ENCODE assay signal across 29 cellular contexts in genomic region chr7:68512466-68512865, GRCh38.
"Had no signal": no experiment of that assay in that cellular context is flagged by ENCODE, and none has a peak within 500 bp of the region (broad histone marks: within the 10 kb centered on the region; RNA-seq: fewer than 3 reads in every experiment).

No MANE protein-coding gene starts in this region.

- H2AFZ ChIP-seq: parathyroid adenoma had no signal

- H3K4me1 ChIP-seq: parathyroid adenoma, psoas muscle, right lobe of liver, sigmoid colon, stomach, thyroid gland, tibial nerve, upper lobe of left lung, vagina had no signal

- H3K9ac ChIP-seq: parathyroid adenoma had no signal

- H3K4me3 Mint-ChIP-seq: naive thymus-derived CD8-positive, alpha-beta T cell; natural killer cell treated with Interleukin-12 subunit alpha and Interleukin-12 subunit beta and Interleukin-15 and Interleukin-18, amount 100 ng/mL, for 72 hours; nephron progenitor cell; neural crest cell; stimulated activated effector memory CD8-positive, alpha-beta T cell treated with anti-CD3 and anti-CD28 coated beads, Interleukin-12 subunit alpha, Interleukin-12 subunit beta, amount 100 ng/mL, for 72 hours; stimulated activated naive B cell treated with anti-CD40 and anti-IgM and Interleukin-4, amounts not matched to agents 10 μg/mL and 1 μg/mL and 100 μg/mL, for 72 hours; stimulated activated naive CD8-positive, alpha-beta T cell treated with anti-CD3 and anti-CD28 coated beads, Interleukin-15, Interleukin-2, amounts not matched to agents 100 ng/mL and 50 ng/mL, for 24 hours had no signal

- H3K36me3 ChIP-seq: ovary, right lobe of liver, sigmoid colon, stomach, thoracic aorta, thyroid gland, tibial nerve, upper lobe of left lung, vagina had no signal

- H3K79me2 ChIP-seq: parathyroid adenoma had no signal

- H3K27me3 ChIP-seq: ovary, right lobe of liver, stomach, thyroid gland, tibial nerve, upper lobe of left lung, vagina had no signal

- H3K4me1 Mint-ChIP-seq: naive thymus-derived CD8-positive, alpha-beta T cell; stimulated activated effector memory CD8-positive, alpha-beta T cell treated with anti-CD3 and anti-CD28 coated beads, Interleukin-12 subunit alpha, Interleukin-12 subunit beta, amount 100 ng/mL, for 72 hours; stimulated activated naive B cell treated with anti-CD40 and anti-IgM and Interleukin-4, amounts not matched to agents 10 μg/mL and 1 μg/mL and 100 μg/mL, for 72 hours had no signal

- H3K36me3 Mint-ChIP-seq: stimulated activated effector memory CD8-positive, alpha-beta T cell treated with anti-CD3 and anti-CD28 coated beads, Interleukin-12 subunit alpha, Interleukin-12 subunit beta, amount 100 ng/mL, for 72 hours had no signal

- ATAC-seq: naive thymus-derived CD8-positive, alpha-beta T cell; natural killer cell treated with Interleukin-12 subunit alpha and Interleukin-12 subunit beta and Interleukin-15 and Interleukin-18, amount 100 ng/mL, for 72 hours; psoas muscle; right cardiac atrium; right lobe of liver; stimulated activated effector memory CD8-positive, alpha-beta T cell treated with anti-CD3 and anti-CD28 coated beads, Interleukin-12 subunit alpha, Interleukin-12 subunit beta, amount 100 ng/mL, for 72 hours; stimulated activated naive B cell treated with anti-CD40 and anti-IgM and Interleukin-4, amounts not matched to agents 10 μg/mL and 1 μg/mL and 100 μg/mL, for 72 hours had no signal

- H3K27ac ChIP-seq: ovary, parathyroid adenoma, psoas muscle, right lobe of liver, sigmoid colon, stomach, thoracic aorta, thyroid gland, tibial nerve, upper lobe of left lung, vagina had no signal

- H3K27ac Mint-ChIP-seq: naive thymus-derived CD8-positive, alpha-beta T cell; natural killer cell treated with Interleukin-12 subunit alpha and Interleukin-12 subunit beta and Interleukin-15 and Interleukin-18, amount 100 ng/mL, for 72 hours; nephron progenitor cell; progenitor cell of endocrine pancreas; stimulated activated effector memory CD8-positive, alpha-beta T cell treated with anti-CD3 and anti-CD28 coated beads, Interleukin-12 subunit alpha, Interleukin-12 subunit beta, amount 100 ng/mL, for 72 hours; stimulated activated naive B cell treated with anti-CD40 and anti-IgM and Interleukin-4, amounts not matched to agents 10 μg/mL and 1 μg/mL and 100 μg/mL, for 72 hours; stimulated activated naive CD8-positive, alpha-beta T cell treated with anti-CD3 and anti-CD28 coated beads, Interleukin-15, Interleukin-2, amounts not matched to agents 100 ng/mL and 50 ng/mL, for 24 hours had no signal

- H3K27me3 Mint-ChIP-seq: naive thymus-derived CD8-positive, alpha-beta T cell; natural killer cell treated with Interleukin-12 subunit alpha and Interleukin-12 subunit beta and Interleukin-15 and Interleukin-18, amount 100 ng/mL, for 72 hours; stimulated activated naive B cell treated with anti-CD40 and anti-IgM and Interleukin-4, amounts not matched to agents 10 μg/mL and 1 μg/mL and 100 μg/mL, for 72 hours; stimulated activated naive CD8-positive, alpha-beta T cell treated with anti-CD3 and anti-CD28 coated beads, Interleukin-15, Interleukin-2, amounts not matched to agents 100 ng/mL and 50 ng/mL, for 24 hours had no signal

- H3K9me3 ChIP-seq: right lobe of liver, thyroid gland, vagina had no signal

- DNase-seq: naive thymus-derived CD8-positive, alpha-beta T cell; nephron progenitor cell; occipital lobe; ovary; posterior cingulate gyrus; psoas muscle; right cardiac atrium; right lobe of liver; sigmoid colon; small intestine; stimulated activated CD4-positive, alpha-beta T cell treated with anti-CD3 and anti-CD28 coated beads, Interleukin-15, amount 100 ng/mL, for 24 hours; stimulated activated CD4-positive, alpha-beta T cell treated with anti-CD3 and anti-CD28 coated beads, Interleukin-2, amount 100 ng/mL, for 24 hours; stimulated activated CD4-positive, alpha-beta T cell treated with anti-CD3 and anti-CD28 coated beads, Interleukin-2, amount 100 ng/mL, for 48 hours; stimulated activated CD4-positive, alpha-beta T cell treated with anti-CD3 and anti-CD28 coated beads, Interleukin-4, amount 100 ng/mL, for 24 hours; stimulated activated naive B cell treated with anti-CD40 and anti-IgM and Interleukin-4, amounts not matched to agents 10 μg/mL and 1 μg/mL and 100 μg/mL, for 72 hours; stimulated activated naive CD4-positive, alpha-beta T cell treated with Interleukin-2 at 50 U/mL for 16 hours; stomach; thyroid gland; trophoblast cell; upper lobe of left lung had no signal

- H3K9me3 Mint-ChIP-seq: neural crest cell had no signal

- H3K4me3 ChIP-seq: ovary, psoas muscle, right lobe of liver, sigmoid colon, stomach, thoracic aorta, thyroid gland, tibial nerve, upper lobe of left lung, vagina had no signal
